In genomic region chr19:19662866-19663291, GRCh38 we compare ENCODE assay signal across 8 cellular contexts. TPM values are rescaled to one million over a fixed set of nuclear protein-coding genes. Genes with fewer than 3 reads are reported as not detected.
DNase-seq lines count a peak whose midpoint lies in the region; ATAC-seq and TF ChIP-seq lines count a peak whose summit lies in the region.

No MANE protein-coding gene starts in this region.

- peaks cover 12% of the 10 kb centered on the region for H4K20me1 ChIP-seq in GM23338 (replicated peaks; ENCODE audit: insufficient read depth)

- peak overlapping the region; percentile 80 for H3K27ac ChIP-seq in GM23338 (ENCODE audit: low read depth)

- CTCF ChIA-PET in AG04449 (lab: Yijun Ruan, JAX): interaction anchor here (0.6 to 7.4 kb wide), 4 partner anchors 9 to 131 kb away, joined by 3 to 41 read pairs (median 10); partner anchors contain the start of gene GMIP

- TF ChIP-seq CTCF in AG04449 (IDR thresholded peaks at IDR 0.05; ENCODE audit: insufficient read depth, low read length, missing control alignments) (no peak), GM23338 (conservative IDR thresholded peaks at IDR 0.05; ENCODE audit: low read depth in 2 of 2) (no peak), fibroblast of the aortic adventitia (IDR thresholded peaks at IDR 0.05; ENCODE audit: insufficient read depth, low read length) (no peak), retinal pigment epithelial cell (conservative IDR thresholded peaks at IDR 0.05; ENCODE audit: low read depth, low read length) (no peak)

- H3K4me3 ChIP-seq in AG04449 (ENCODE audit: low read depth, low read length): peak overlapping the region; percentile 99
- peak overlapping the region; percentile 95 for H3K4me3 ChIP-seq in GM23338
- peak overlapping the region; percentile 99 for H3K4me3 ChIP-seq in fibroblast of the aortic adventitia (ENCODE audit: low read depth, low read length)
- H3K4me3 ChIP-seq in retinal pigment epithelial cell (ENCODE audit: low read length): peak overlapping the region; percentile 95

- no peaks in the 10 kb centered on the region for H3K27me3 ChIP-seq in GM23338 (ENCODE audit: insufficient read depth)

- H3K9me3 Mint-ChIP-seq in GM23338: no peaks in the 10 kb centered on the region

- 0 out of 2 replicates have a peak overlapping the region, but pooled peaks have one; percentile 28 for H2AFZ ChIP-seq in GM23338

- H3K79me2 ChIP-seq in GM23338 (replicated peaks; ENCODE audit: insufficient read depth): peaks cover 44% of the 10 kb centered on the region

- H3K27ac Mint-ChIP-seq in GM23338: peak overlapping the region; percentile 93

- DNase-seq in AG04449 (ENCODE audit: low read depth, low spot score): no peak
- DNase-seq in GM23338 (ENCODE audit: low spot score): no peak
- peak; percentile 19 for DNase-seq in SKM-1 treated with dmso at 0.1 percent for 144 hours (lab: John Stamatoyannopoulos, UW; ENCODE audit: unreplicated experiment)
- DNase-seq in fibroblast of the aortic adventitia (ENCODE audit: low read depth): no peak
- DNase-seq in retinal pigment epithelial cell (ENCODE audit: low read depth): no peak
- no peak for DNase-seq in COLO829 (ENCODE audit: low spot score)
- DNase-seq in foreskin melanocyte: no peak
- DNase-seq in NK-92 (lab: John Stamatoyannopoulos, UW; ENCODE audit: unreplicated experiment): no peak

- no peak for ATAC-seq in GM23338

- peaks cover 7% of the 10 kb centered on the region for H3K27me3 Mint-ChIP-seq in GM23338 (ENCODE audit: insufficient read depth, low read depth, poor library complexity)

- peak overlapping the region; percentile 94 for H3K4me2 ChIP-seq in GM23338

- H3K36me3 ChIP-seq in GM23338 (ENCODE audit: insufficient read depth): peaks cover 15% of the 10 kb centered on the region; the same call in 1 of the 2 replicates

- peaks cover 33% of the 10 kb centered on the region for H3K36me3 Mint-ChIP-seq in GM23338 (ENCODE audit: low read depth)

- H3K9me2 ChIP-seq in GM23338 (ENCODE audit: insufficient read depth): 0 out of 2 replicates have a peak, but pooled peaks cover 2% of the 10 kb centered on the region

- POLR2A ChIA-PET in AG04449 (lab: Yijun Ruan, JAX): no interaction called here

- peaks cover 21% of the 10 kb centered on the region for H3F3A ChIP-seq in GM23338 (replicated peaks; ENCODE audit: low read depth)

- peaks cover 23% of the 10 kb centered on the region for H3K4me1 Mint-ChIP-seq in GM23338

- H3K4me1 ChIP-seq in GM23338 (ENCODE audit: insufficient read depth): peaks cover 15% of the 10 kb centered on the region

- peak overlapping the region; percentile 92 for H3K4me3 Mint-ChIP-seq in GM23338

TF ChIP-seq in GM23338, 12 proteins besides CTCF, POLR2A, EP300 and RAD21:
- no peak for TF ChIP-seq ZNF114 (CRISPR knock-in tag; IDR thresholded peaks at IDR 0.05)
TF ChIP-seq in GM23338: peak in this region for 0.

RNA-seq across cellular contexts. Expression of gene ATP13A1, which starts 0.6 kb away (rescaled TPM):
- 109 and 307 TPM in 2 replicates for total RNA-seq in GM23338 (2014; rRNA removed; shearing (Covaris generic))
- 38.1 and 41.5 TPM in 2 replicates for polyA plus RNA-seq in GM23338 (2016; fragmentation: Nextera tagmentation; extraction: Ambion mirVana)
- 35.1 and 173 TPM in 2 replicates for total RNA-seq in fibroblast of the aortic adventitia (ENCODE audit: low replicate concordance)

RNA-seq across cellular contexts. Expression of gene ZNF101, which starts 5.8 kb away (rescaled TPM):
- total RNA-seq in GM23338 (2014; rRNA removed; shearing (Covaris generic)): 46.4 and 51.0 TPM in 2 replicates
- polyA plus RNA-seq in GM23338 (2016; fragmentation: Nextera tagmentation; extraction: Ambion mirVana): 47.9 and 52.9 TPM in 2 replicates
- 3.0 and 6.8 TPM in 2 replicates for total RNA-seq in fibroblast of the aortic adventitia (ENCODE audit: low replicate concordance)

RNA-seq across cellular contexts. Expression of gene GMIP, which starts 19.4 kb away (rescaled TPM):
- 19.8 and 22.1 TPM in 2 replicates for total RNA-seq in GM23338 (2014; rRNA removed; shearing (Covaris generic))
- 5.1 and 6.2 TPM in 2 replicates for polyA plus RNA-seq in GM23338 (2016; fragmentation: Nextera tagmentation; extraction: Ambion mirVana)
- 2.0 and 3.2 TPM in 2 replicates for total RNA-seq in fibroblast of the aortic adventitia (ENCODE audit: low replicate concordance)

RNA-seq across cellular contexts. Expression of gene LPAR2, which starts 34.9 kb away (rescaled TPM):
- 49.5 and 63.1 TPM in 2 replicates for total RNA-seq in GM23338 (2014; rRNA removed; shearing (Covaris generic))
- polyA plus RNA-seq in GM23338 (2016; fragmentation: Nextera tagmentation; extraction: Ambion mirVana): 35.8 and 39.4 TPM in 2 replicates
- total RNA-seq in fibroblast of the aortic adventitia (ENCODE audit: low replicate concordance): 0.33 and 1.1 TPM in 2 replicates

RNA-seq across cellular contexts. Expression of gene PBX4, which starts 44.4 kb away (rescaled TPM):
- 1.5 and 2.6 TPM in 2 replicates for total RNA-seq in GM23338 (2014; rRNA removed; shearing (Covaris generic))
- polyA plus RNA-seq in GM23338 (2016; fragmentation: Nextera tagmentation; extraction: Ambion mirVana): 4.1 and 5.3 TPM in 2 replicates
- 0.33 and 0.45 TPM in 2 replicates for total RNA-seq in fibroblast of the aortic adventitia (ENCODE audit: low replicate concordance)
